ENCODE assay signal across 17 cellular contexts in genomic region chr1:223482766-223483165, GRCh38.
DNase-seq lines count a peak whose midpoint lies in the region; ATAC-seq, FAIRE-seq and TF ChIP-seq lines count a peak whose summit lies in the region.
"Had no signal": no experiment of that assay in that cellular context is flagged by ENCODE, and none has a peak within 500 bp of the region (broad histone marks: within the 10 kb centered on the region; RNA-seq: fewer than 3 reads in every experiment).

No MANE protein-coding gene starts in this region.

- no peak overlapping the region for H3K4me2 ChIP-seq in GM12878 (ENCODE audit: control insufficient read depth, insufficient read depth)

- no peaks in the 10 kb centered on the region for H3K27me3 ChIP-seq in right cardiac atrium (ENCODE audit: control insufficient read depth, insufficient read depth)
- peaks cover 0 to 1% of the 10 kb centered on the region in 2 experiments; a peak in 1 of 4 replicates for H3K27me3 ChIP-seq in GM12878 (replicated peaks in 1 of 2; ENCODE audit: control insufficient read depth in 2 of 2, insufficient read depth in 2 of 2, low read length in 1 of 2)
- H3K27me3 ChIP-seq in small intestine (ENCODE audit: control insufficient read depth in 2 of 2, insufficient read depth in 2 of 2, low read length in 2 of 2) = peaks cover 0 to 9% of the 10 kb centered on the region in 2 donors
- H3K27me3 ChIP-seq: SJSA1 had no signal

- no peak overlapping the region for H2AFZ ChIP-seq in GM12878 (ENCODE audit: control insufficient read depth, low read depth, low read length)
- H2AFZ ChIP-seq: parathyroid adenoma had no signal

- H3K79me2 ChIP-seq in GM12878 (ENCODE audit: control insufficient read depth, insufficient read depth, low read length) = no peaks in the 10 kb centered on the region
- H3K79me2 ChIP-seq: parathyroid adenoma had no signal

- ATAC-seq in right cardiac atrium = no peak
- peak; percentile 61 for ATAC-seq in HG03432 (IDR thresholded peaks at IDR 0.05; ENCODE audit: unreplicated experiment)
- peak; percentile 75 for ATAC-seq in GM12878
- no peak for ATAC-seq in GM19463 (IDR thresholded peaks at IDR 0.05; ENCODE audit: unreplicated experiment)
- ATAC-seq in HG03175 (IDR thresholded peaks at IDR 0.05; ENCODE audit: unreplicated experiment) = no peak
- ATAC-seq: activated CD8-positive, alpha-beta T cell treated with anti-CD3 and anti-CD28 coated beads for 36 hours; activated T-cell treated with anti-CD3 and anti-CD28 coated beads, Interleukin-2, amount 50 U/mL, for 72 hours; foreskin keratinocyte; lower lobe of right lung; stimulated activated naive CD8-positive, alpha-beta T cell treated with anti-CD3 and anti-CD28 coated beads, Interleukin-15, Interleukin-2, amounts not matched to agents 100 U/mL and 50 U/mL, for 24 hours had no signal

- TF ChIP-seq EP300 in GM12878 (IDR thresholded peaks at IDR 0.05; ENCODE audit: borderline replicate concordance in 1 of 2, control insufficient read depth in 1 of 2, low read depth in 2 of 2, low read length in 2 of 2) = no peak

- POLR2A ChIA-PET in GM12878 (lab: Charles Lee) = interaction anchor here (0.6 kb wide), 1 partner anchor 23 kb away, joined by 3 read pairs; no protein-coding TSS in a partner anchor

- intact Hi-C loops in cardiac septum (cut with DNase I) = no loop called here
- intact Hi-C loops in right cardiac atrium (cut with DNase I) = no loop called here
- intact Hi-C loops in GM12878 (cut with micrococcal nuclease; ENCODE audit: unreplicated experiment) = no loop called here

- TF ChIP-seq CTCF in GM12878 (IDR thresholded peaks at IDR 0.05 in 2 of 3, conservative IDR thresholded peaks at IDR 0.05 in 1 of 3; ENCODE audit: control insufficient read depth in 2 of 3, extremely low read depth in 1 of 3, insufficient read depth in 1 of 3, low read depth in 3 of 3, low read length in 3 of 3) = no peak

- DNase-seq in cardiac septum (ENCODE audit: low spot score) (peak; percentile 20), right cardiac atrium (no peak), GM12878 (ENCODE audit: low read depth, low spot score) (no peak), small intestine (no peak)
- no peak for DNase-seq in stimulated activated CD4-positive, alpha-beta T cell treated with anti-CD3 and anti-CD28 coated beads, Interleukin-4, amount 100 ng/mL, for 24 hours
- DNase-seq: activated CD8-positive, alpha-beta T cell treated with anti-CD3 and anti-CD28 coated beads for 36 hours; activated T-cell treated with anti-CD3 and anti-CD28 coated beads, Interleukin-2, amount 50 U/mL, for 72 hours; lower lobe of right lung; spleen; stimulated activated naive CD8-positive, alpha-beta T cell treated with anti-CD3 and anti-CD28 coated beads, Interleukin-15, Interleukin-2, amounts not matched to agents 100 U/mL and 50 U/mL, for 24 hours had no signal

- no peak overlapping the region for H3K9ac ChIP-seq in GM12878 (ENCODE audit: control insufficient read depth, insufficient read depth, low read length)
- H3K9ac ChIP-seq: parathyroid adenoma had no signal

- H3K4me3 ChIP-seq in right cardiac atrium (ENCODE audit: low read length) (no peak overlapping the region), GM12878 (no peak overlapping the region), small intestine (ENCODE audit: low read depth in 1 of 2, low read length in 2 of 2) (no peak overlapping the region)
- H3K4me3 ChIP-seq: lower lobe of right lung, SJSA1, spleen had no signal

- H4K20me1 ChIP-seq in GM12878 (ENCODE audit: control insufficient read depth, insufficient read depth) = no peaks in the 10 kb centered on the region

- CTCF ChIA-PET in GM12878 (lab: Yijun Ruan, JAX) = interaction anchor here (0.9 to 1.5 kb wide), 5 partner anchors 9 to 359 kb away, joined by 3 to 6 read pairs (median 4); no protein-coding TSS in a partner anchor

- H3K27ac ChIP-seq in right cardiac atrium (ENCODE audit: low read length) (no peak overlapping the region), GM12878 (ENCODE audit: control insufficient read depth, insufficient read depth) (no peak overlapping the region), small intestine (ENCODE audit: low read depth in 1 of 2, low read length in 1 of 2) (no peak overlapping the region)
- H3K27ac ChIP-seq: foreskin keratinocyte, lower lobe of right lung, parathyroid adenoma, SJSA1, spleen had no signal

- no peaks in the 10 kb centered on the region for H3K9me3 ChIP-seq in right cardiac atrium (ENCODE audit: control insufficient read depth, low read length)
- no peaks in the 10 kb centered on the region for H3K9me3 ChIP-seq in GM12878 (replicated peaks; ENCODE audit: control insufficient read depth, insufficient read depth, low read length)
- H3K9me3 ChIP-seq in small intestine (ENCODE audit: control insufficient read depth, low read depth) = no peaks in the 10 kb centered on the region
- H3K9me3 ChIP-seq: lower lobe of right lung, SJSA1, spleen had no signal

- no TSS peak for BruUV-seq in GM12878 (replicated peaks; lab: Mats Ljungman, UMichigan)

- 83% methylated on average over 5 of the region's 5 CpGs for WGBS in right cardiac atrium
- WGBS in GM12878 (ENCODE audit: insufficient coverage, insufficient replicate concordance, low lambda C conversion rate, missing lambda C conversion rate) = 45% methylated on average over 5 of the region's 5 CpGs
- WGBS in small intestine, 3 donors = 77 to 85% (median 79%) methylated on average over 5 of the region's 5 CpGs

- no peak for TF ChIP-seq RAD21 in GM12878 (IDR thresholded peaks at IDR 0.05; ENCODE audit: insufficient read depth, low read depth, low read length)

- H3K4me1 ChIP-seq in right cardiac atrium (ENCODE audit: control insufficient read depth, insufficient read depth, low read length) (no peaks in the 10 kb centered on the region), GM12878 (ENCODE audit: control insufficient read depth, insufficient read depth, low read length) (peaks cover 4% of the 10 kb centered on the region; the same call in 1 of the 2 replicates), small intestine (ENCODE audit: control insufficient read depth in 2 of 2, insufficient read depth in 1 of 2, low read depth in 1 of 2, low read length in 1 of 2) (no peaks in the 10 kb centered on the region)
- H3K4me1 ChIP-seq: foreskin keratinocyte, parathyroid adenoma, spleen had no signal

- RAD21 ChIA-PET in GM12878 (lab: Charles Lee; ENCODE audit: unreplicated experiment) = no interaction called here

- H3K36me3 ChIP-seq in GM12878 (ENCODE audit: control insufficient read depth in 2 of 2, insufficient read depth in 2 of 2, low read length in 1 of 2) = no peaks in the 10 kb centered on the region
- no peaks in the 10 kb centered on the region for H3K36me3 ChIP-seq in small intestine (ENCODE audit: control insufficient read depth in 2 of 2, insufficient read depth in 2 of 2, low read length in 2 of 2)
- H3K36me3 ChIP-seq: lower lobe of right lung, SJSA1, spleen had no signal

- SMC1A ChIA-PET in GM12878 (lab: Charles Lee; ENCODE audit: uncharacterized antibody, unreplicated experiment) = interaction anchor here (2.5 kb wide), 1 partner anchor 11 kb away, joined by 7 read pairs; no protein-coding TSS in a partner anchor

- in situ Hi-C loops in GM12878 (cut with MboI) = no loop called here

- FAIRE-seq in GM12878 (lab: Jason Lieb, UNC) (no peak), small intestine (lab: Jason Lieb, UNC) (no peak)
- FAIRE-seq: urothelium cell line had no signal

- no peak for TF ChIP-seq POLR2A in GM12878 (IDR thresholded peaks at IDR 0.05; ENCODE audit: low read depth, low read length)

TF ChIP-seq in GM12878, 131 proteins besides CTCF, POLR2A, EP300 and RAD21 (continues in another document):
- TF ChIP-seq ESRRA (IDR thresholded peaks at IDR 0.05; ENCODE audit: low read length) (no peak), SIN3A (IDR thresholded peaks at IDR 0.05; ENCODE audit: low read depth, low read length) (no peak), NKRF (conservative IDR thresholded peaks at IDR 0.05) (no peak), TCF12 (IDR thresholded peaks at IDR 0.05; ENCODE audit: low read depth, low read length) (no peak), NFXL1 (IDR thresholded peaks at IDR 0.05; ENCODE audit: borderline replicate concordance) (no peak), IRF3 (IDR thresholded peaks at IDR 0.05) (no peak), USF1 (IDR thresholded peaks at IDR 0.05; ENCODE audit: borderline replicate concordance, extremely low read length, insufficient read depth, low read depth, low read length) (no peak), CHD1 (IDR thresholded peaks at IDR 0.05; ENCODE audit: low read depth, low read length) (no peak), PAX5 (IDR thresholded peaks at IDR 0.05; ENCODE audit: borderline replicate concordance, low read depth, low read length) (no peak), WRNIP1 (IDR thresholded peaks at IDR 0.05; ENCODE audit: borderline replicate concordance, low read depth, low read length) (no peak)

Comparison
In these comparisons a context has a peak if more than half of its experiments do, and no peak if none do; other contexts are left out.
1. ATAC-seq: peak in HG03432 (single experiment) and GM12878 (single experiment); none in right cardiac atrium (0 of 2), GM19463 (single experiment) and HG03175 (single experiment).